Comparison of ENCODE assay signal across 8 cellular contexts in genomic region chr13:111216166-111216960, GRCh38.
DNase-seq lines count a peak whose midpoint lies in the region; ATAC-seq and TF ChIP-seq lines count a peak whose summit lies in the region.

No MANE protein-coding gene starts in this region.

- peak; percentile 50 to 63 for DNase-seq in Caco-2
- peak in 1 of 2 experiments; percentile 26 for DNase-seq in PC-9
- DNase-seq in astrocyte of the spinal cord (ENCODE audit: low read depth, low spot score), result peak; percentile 43
- DNase-seq in kidney tubule cell (ENCODE audit: low spot score), result peak; percentile 28
- no peak for DNase-seq in medulla oblongata (ENCODE audit: extremely low spot score)

- H3K36me3 Mint-ChIP-seq in Caco-2 (ENCODE audit: insufficient read depth, unreplicated experiment), result peaks cover 24% of the 10 kb centered on the region
- peaks cover 15% of the 10 kb centered on the region for H3K36me3 Mint-ChIP-seq in stimulated activated memory B cell treated with anti-CD40 and anti-IgM and Interleukin-4, amounts not matched to agents 10 μg/mL and 1 μg/mL and 100 μg/mL, for 72 hours

- CTCF ChIA-PET in Caco-2 (lab: Charles Lee) (interaction anchor here (0.6 to 2.0 kb wide), 4 partner anchors 31 to 423 kb away, joined by 3 to 15 read pairs (median 3); no protein-coding TSS in a partner anchor), PC-9 (lab: Charles Lee) (interaction anchor here (0.6 to 0.8 kb wide), 3 partner anchors 147 to 776 kb away, joined by 8 to 32 read pairs (median 13); no protein-coding TSS in a partner anchor)

- H3K27ac Mint-ChIP-seq in Caco-2 (ENCODE audit: unreplicated experiment), result no peak overlapping the region
- H3K27ac Mint-ChIP-seq in stimulated activated memory B cell treated with anti-CD40 and anti-IgM and Interleukin-4, amounts not matched to agents 10 μg/mL and 1 μg/mL and 100 μg/mL, for 72 hours, result peak overlapping the region; percentile 56

- H3K27me3 Mint-ChIP-seq in Caco-2 (ENCODE audit: insufficient read depth, unreplicated experiment), result no peaks in the 10 kb centered on the region
- H3K27me3 Mint-ChIP-seq in stimulated activated memory B cell treated with anti-CD40 and anti-IgM and Interleukin-4, amounts not matched to agents 10 μg/mL and 1 μg/mL and 100 μg/mL, for 72 hours, result no peaks in the 10 kb centered on the region

- H3K4me3 Mint-ChIP-seq in Caco-2 (ENCODE audit: unreplicated experiment), result no peak overlapping the region
- H3K4me3 Mint-ChIP-seq in stimulated activated memory B cell treated with anti-CD40 and anti-IgM and Interleukin-4, amounts not matched to agents 10 μg/mL and 1 μg/mL and 100 μg/mL, for 72 hours, result no peak overlapping the region

- POLR2A ChIA-PET in Caco-2 (lab: Charles Lee), result no interaction called here
- POLR2A ChIA-PET in PC-9 (lab: Charles Lee; ENCODE audit: unreplicated experiment), result no interaction called here

- H3K9me3 Mint-ChIP-seq in Caco-2 (ENCODE audit: unreplicated experiment), result no peaks in the 10 kb centered on the region
- H3K9me3 Mint-ChIP-seq in stimulated activated memory B cell treated with anti-CD40 and anti-IgM and Interleukin-4, amounts not matched to agents 10 μg/mL and 1 μg/mL and 100 μg/mL, for 72 hours, result no peaks in the 10 kb centered on the region

- no peaks in the 10 kb centered on the region for H3K27me3 ChIP-seq in Caco-2 (replicated peaks; ENCODE audit: control insufficient read depth, insufficient read depth, low read length)
- H3K27me3 ChIP-seq in PC-9 (ENCODE audit: insufficient read depth, low read depth), result no peaks in the 10 kb centered on the region

- H3K4me3 ChIP-seq in Caco-2 (ENCODE audit: low read depth, low read length) (no peak overlapping the region), PC-9 (no peak overlapping the region), astrocyte of the spinal cord (ENCODE audit: low read depth, low read length) (no peak overlapping the region)

- H3K9me3 ChIP-seq in Caco-2, result no peaks in the 10 kb centered on the region
- H3K9me3 ChIP-seq in PC-9 (ENCODE audit: insufficient read depth, low read depth), result no peaks in the 10 kb centered on the region

- BruUV-seq in Caco-2 (replicated peaks; lab: Mats Ljungman, UMichigan) (no TSS peak), PC-9 (replicated peaks; lab: Mats Ljungman, UMichigan) (no TSS peak)

- peak; percentile 37 to 67 for TF ChIP-seq CTCF in Caco-2 (IDR thresholded peaks at IDR 0.05; ENCODE audit: insufficient read depth in 1 of 2, low read depth in 1 of 2, low read length in 1 of 2, severe bottlenecking in 1 of 2, unreplicated experiment in 1 of 2)
- peak; percentile 67; the same call in 1 of the 2 replicates for TF ChIP-seq CTCF in PC-9 (conservative IDR thresholded peaks at IDR 0.05)
- peak; percentile 61 for TF ChIP-seq CTCF in astrocyte of the spinal cord (IDR thresholded peaks at IDR 0.05; ENCODE audit: low read depth, low read length)

- H3K4me1 Mint-ChIP-seq in Caco-2 (ENCODE audit: low read depth, unreplicated experiment), result peaks cover 8% of the 10 kb centered on the region
- peaks cover 64% of the 10 kb centered on the region for H3K4me1 Mint-ChIP-seq in stimulated activated memory B cell treated with anti-CD40 and anti-IgM and Interleukin-4, amounts not matched to agents 10 μg/mL and 1 μg/mL and 100 μg/mL, for 72 hours

- H3K36me3 ChIP-seq in Caco-2 (ENCODE audit: control insufficient read depth, insufficient read depth, low read length) (no peaks in the 10 kb centered on the region), PC-9 (ENCODE audit: low read depth) (no peaks in the 10 kb centered on the region)

- H3K27ac ChIP-seq in PC-9, result no peak overlapping the region

- H3K79me2 ChIP-seq in PC-9 (ENCODE audit: low read depth), result peaks cover 33% of the 10 kb centered on the region

- intact Hi-C loops in Caco-2 (cut with micrococcal nuclease; ENCODE audit: unreplicated experiment) (loop anchor here (1.0 kb wide), 2 partner anchors 63 to 301 kb away; partner anchors contain the start of gene ANKRD10), PC-9 (cut with micrococcal nuclease; ENCODE audit: unreplicated experiment) (loop anchor here (5.0 kb wide), 1 partner anchor 994 kb away; no protein-coding TSS in a partner anchor)

- H3K9me2 ChIP-seq in PC-9 (ENCODE audit: insufficient read depth), result no peaks in the 10 kb centered on the region

- in situ Hi-C loops in astrocyte of the spinal cord (cut with HindIII; ENCODE audit: low sequenced_read_pairs), result no loop called here

- peaks cover 27% of the 10 kb centered on the region; the same call in 1 of the 2 replicates for H4K20me1 ChIP-seq in PC-9 (ENCODE audit: insufficient read depth)

- ATAC-seq in GM21717 (IDR thresholded peaks at IDR 0.05; ENCODE audit: unreplicated experiment) (peak; percentile 48), HG02642 (IDR thresholded peaks at IDR 0.05; ENCODE audit: poor library complexity, unreplicated experiment) (no peak)
- ATAC-seq in stimulated activated memory B cell treated with anti-CD40 and anti-IgM and Interleukin-4, amounts not matched to agents 10 μg/mL and 1 μg/mL and 100 μg/mL, for 72 hours, result no peak

- no peak overlapping the region for H2AFZ ChIP-seq in PC-9

- H3K4me1 ChIP-seq in Caco-2 (peaks cover 2% of the 10 kb centered on the region; the same call in 1 of the 2 replicates), PC-9 (replicated peaks; ENCODE audit: insufficient read depth) (no peaks in the 10 kb centered on the region)

- H3K4me2 ChIP-seq in PC-9, result no peak overlapping the region

- no peaks in the 10 kb centered on the region for H3F3A ChIP-seq in PC-9 (ENCODE audit: insufficient read depth, low read depth)
